ENCODE assay signal across 1 cellular context in the genomic region with DNA sequence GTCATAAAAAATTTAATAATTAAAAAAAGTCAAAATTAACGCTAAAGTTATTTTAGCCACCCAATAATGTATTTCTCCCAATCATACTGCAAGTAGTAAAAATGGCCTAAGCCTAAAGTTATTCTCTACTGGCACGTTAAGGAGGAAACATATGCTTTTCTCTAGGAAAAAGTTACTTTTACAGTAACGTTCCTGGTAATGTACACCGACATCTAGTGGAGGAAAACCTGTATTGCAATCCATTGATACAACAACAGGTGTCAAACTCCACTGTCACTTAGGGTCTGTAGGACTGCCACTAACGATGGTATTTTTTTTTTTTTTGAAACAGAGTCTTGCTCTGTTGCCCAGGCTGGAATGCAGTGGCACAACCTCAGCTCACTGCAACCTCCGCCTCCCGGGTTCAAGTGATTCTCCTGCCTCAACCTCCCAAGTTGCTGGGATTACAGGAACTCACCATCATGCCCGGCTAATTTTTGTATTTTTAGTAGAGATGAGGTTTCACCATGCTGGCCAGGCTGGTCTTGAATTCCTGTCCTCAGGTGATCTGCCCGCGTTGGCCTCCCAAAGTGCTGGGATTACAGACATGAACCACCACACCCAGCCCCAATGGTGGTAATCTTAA.
TF ChIP-seq lines count a peak whose summit lies in the region.

No MANE protein-coding gene starts in this region.

TF ChIP-seq in HepG2, 621 proteins besides CTCF, POLR2A, EP300 and RAD21:
- TF ChIP-seq SMC3 (IDR thresholded peaks at IDR 0.05; ENCODE audit: low read length) (peak; percentile 55; the same call in 1 of the 2 replicates), STAG1 (CRISPR knock-in tag; IDR thresholded peaks at IDR 0.05) (peak; percentile 60)
